ENCODE assay signal across 10 cellular contexts in genomic region chr3:50338989-50339388, GRCh38. TPM values are rescaled to one million over a fixed set of nuclear protein-coding genes. Genes with fewer than 3 reads are reported as not detected.
A peak's percentile ranks its signal among the peaks of the same experiment; 100 is the strongest.
DNase-seq lines count a peak whose midpoint lies in the region; ATAC-seq and TF ChIP-seq lines count a peak whose summit lies in the region.
"Had no signal": no experiment of that assay in that cellular context is flagged by ENCODE, and none has a peak within 500 bp of the region (broad histone marks: within the 10 kb centered on the region; RNA-seq: fewer than 3 reads in every experiment).

No MANE protein-coding gene starts in this region.

- peaks cover 4% of the 10 kb centered on the region for H3K27me3 Mint-ChIP-seq in HFFc6 (ENCODE audit: insufficient read depth)
- H3K27me3 Mint-ChIP-seq in activated naive CD8-positive, alpha-beta T cell treated with anti-CD3 and anti-CD28 coated beads, Interleukin-2, amount 50 U/mL, for 24 hours: no peaks in the 10 kb centered on the region
- peaks cover 0 to 3% (median 0%) of the 10 kb centered on the region in 5 donors for H3K27me3 Mint-ChIP-seq in naive thymus-derived CD4-positive, alpha-beta T cell

- no peaks in the 10 kb centered on the region for H3K9me3 Mint-ChIP-seq in HFFc6
- H3K9me3 Mint-ChIP-seq in activated naive CD8-positive, alpha-beta T cell treated with anti-CD3 and anti-CD28 coated beads, Interleukin-2, amount 50 U/mL, for 24 hours: no peaks in the 10 kb centered on the region
- peaks cover 0 to 3% (median 0%) of the 10 kb centered on the region in 11 donors for H3K9me3 Mint-ChIP-seq in naive thymus-derived CD4-positive, alpha-beta T cell

- H3K4me1 Mint-ChIP-seq in HFFc6 (ENCODE audit: low read depth): peaks cover 52% of the 10 kb centered on the region
- H3K4me1 Mint-ChIP-seq in activated naive CD8-positive, alpha-beta T cell treated with anti-CD3 and anti-CD28 coated beads, Interleukin-2, amount 50 U/mL, for 24 hours: peaks cover 58% of the 10 kb centered on the region
- H3K4me1 Mint-ChIP-seq in naive thymus-derived CD4-positive, alpha-beta T cell: peaks cover 30 to 74% (median 62%) of the 10 kb centered on the region in 7 donors

- intact Hi-C loops in naive thymus-derived CD4-positive, alpha-beta T cell (cut with micrococcal nuclease): no loop called here
- intact Hi-C loops in head of caudate nucleus (cut with DNase I): no loop called here

- H3K27ac ChIP-seq in naive thymus-derived CD4-positive, alpha-beta T cell (ENCODE audit: low read depth, low read length): peak overlapping the region; percentile 92
- H3K27ac ChIP-seq: SJSA1 had no signal

- peak overlapping the region; percentile 95 for H3K27ac Mint-ChIP-seq in HFFc6
- peak overlapping the region; percentile 98 for H3K27ac Mint-ChIP-seq in activated naive CD8-positive, alpha-beta T cell treated with anti-CD3 and anti-CD28 coated beads, Interleukin-2, amount 50 U/mL, for 24 hours
- peak overlapping the region; percentile 92 to 97 (median 96) for H3K27ac Mint-ChIP-seq in naive thymus-derived CD4-positive, alpha-beta T cell

- POLR2A ChIA-PET in naive thymus-derived CD4-positive, alpha-beta T cell (lab: Charles Lee): interaction anchor here (1.0 to 34.0 kb wide), 7 partner anchors 11 to 263 kb away, joined by 3 to 656 read pairs (median 3); partner anchors contain the start of genes CYB561D2, GNAI2, HYAL3 and NAA80
- POLR2A ChIA-PET in HEK293T (lab: Yijun Ruan, JAX): interaction anchor here (3.9 kb wide), 2 partner anchors 11 to 12 kb away, joined by 88 to 119 read pairs; partner anchors contain the start of genes CYB561D2, NPRL2 and TUSC2

- peaks cover 0 to 13% (median 0%) of the 10 kb centered on the region in 3 experiments for H3K36me3 ChIP-seq in naive thymus-derived CD4-positive, alpha-beta T cell (ENCODE audit: control insufficient read depth in 2 of 3, insufficient read depth in 3 of 3, low read length in 3 of 3)

- H3K4me1 ChIP-seq in naive thymus-derived CD4-positive, alpha-beta T cell (ENCODE audit: control insufficient read depth in 2 of 2, insufficient read depth in 2 of 2, low read length in 2 of 2): peaks cover 33 to 52% of the 10 kb centered on the region in 2 donors

- CTCF ChIA-PET in naive thymus-derived CD4-positive, alpha-beta T cell (lab: Charles Lee): interaction anchor here (0.7 to 1.5 kb wide), 3 partner anchors 8 to 47 kb away, joined by 3 to 4 read pairs (median 4); partner anchors contain the start of genes HYAL3, IFRD2 and NAA80
- CTCF ChIA-PET in HEK293T (lab: Yijun Ruan, JAX): interaction anchor here (0.5 to 0.6 kb wide), 2 partner anchors 80 to 488 kb away, joined by 3 read pairs; no protein-coding TSS in a partner anchor

- H3K4me3 Mint-ChIP-seq in HFFc6: peak overlapping the region; percentile 96
- H3K4me3 Mint-ChIP-seq in activated naive CD8-positive, alpha-beta T cell treated with anti-CD3 and anti-CD28 coated beads, Interleukin-2, amount 50 U/mL, for 24 hours: peak overlapping the region; percentile 98
- H3K4me3 Mint-ChIP-seq in naive thymus-derived CD4-positive, alpha-beta T cell: peak overlapping the region; percentile 92 to 97 (median 95)

- DNase-seq in AML-193 (lab: John Stamatoyannopoulos, UW) (peak; percentile 51 to 59), HFFc6 (no peak), HEK293T (ENCODE audit: extremely low spot score) (no peak), head of caudate nucleus (no peak)
- no peak for DNase-seq in activated naive CD8-positive, alpha-beta T cell treated with anti-CD3 and anti-CD28 coated beads, Interleukin-2, amount 50 U/mL, for 24 hours
- DNase-seq in naive thymus-derived CD4-positive, alpha-beta T cell: no peak
- no peak for DNase-seq in effector CD8-positive, alpha-beta T cell (lab: John Stamatoyannopoulos, UW)
- DNase-seq: posterior cingulate gyrus had no signal

- peak overlapping the region; percentile 83 for H3K4me3 ChIP-seq in naive thymus-derived CD4-positive, alpha-beta T cell (ENCODE audit: low read length)
- H3K4me3 ChIP-seq: SJSA1 had no signal

- H3K27me3 ChIP-seq in naive thymus-derived CD4-positive, alpha-beta T cell (ENCODE audit: control insufficient read depth in 2 of 2, insufficient read depth in 2 of 2, low read length in 2 of 2): no peaks in the 10 kb centered on the region
- H3K27me3 ChIP-seq: SJSA1 had no signal

- no peak for ATAC-seq in activated naive CD8-positive, alpha-beta T cell treated with anti-CD3 and anti-CD28 coated beads, Interleukin-2, amount 50 U/mL, for 24 hours
- no peak for ATAC-seq in naive thymus-derived CD4-positive, alpha-beta T cell
- ATAC-seq in HG02610 (IDR thresholded peaks at IDR 0.05; ENCODE audit: unreplicated experiment): no peak

- H3K9me3 ChIP-seq in naive thymus-derived CD4-positive, alpha-beta T cell (ENCODE audit: control insufficient read depth in 2 of 3, low read length in 3 of 3): no peaks in the 10 kb centered on the region
- H3K9me3 ChIP-seq: SJSA1 had no signal

- no peak for TF ChIP-seq CTCF in HFFc6 (IDR thresholded peaks at IDR 0.05)

- H3K36me3 Mint-ChIP-seq in HFFc6 (ENCODE audit: low read depth): peaks cover 29% of the 10 kb centered on the region
- H3K36me3 Mint-ChIP-seq in activated naive CD8-positive, alpha-beta T cell treated with anti-CD3 and anti-CD28 coated beads, Interleukin-2, amount 50 U/mL, for 24 hours (ENCODE audit: low read depth): peaks cover 44% of the 10 kb centered on the region
- H3K36me3 Mint-ChIP-seq in naive thymus-derived CD4-positive, alpha-beta T cell: peaks cover 0 to 34% (median 0%) of the 10 kb centered on the region in 5 donors

TF ChIP-seq in HEK293T, 16 proteins besides CTCF, POLR2A, EP300 and RAD21:
- TF ChIP-seq PKNOX1 (IDR thresholded peaks at IDR 0.05): no peak
- no peak for TF ChIP-seq FOXA1 (IDR thresholded peaks at IDR 0.05)
- TF ChIP-seq CTBP1 (IDR thresholded peaks at IDR 0.05; ENCODE audit: borderline replicate concordance): no peak
- no peak for TF ChIP-seq LEF1 (IDR thresholded peaks at IDR 0.05; ENCODE audit: borderline replicate concordance)
- TF ChIP-seq SUZ12 (IDR thresholded peaks at IDR 0.05): no peak
- TF ChIP-seq L3MBTL2 (conservative IDR thresholded peaks at IDR 0.05): no peak
- no peak for TF ChIP-seq BHLHE40 (IDR thresholded peaks at IDR 0.05; ENCODE audit: borderline replicate concordance)
- TF ChIP-seq HDGF (IDR thresholded peaks at IDR 0.05; ENCODE audit: borderline replicate concordance): no peak
- no peak for TF ChIP-seq FOXM1 (IDR thresholded peaks at IDR 0.05; ENCODE audit: borderline replicate concordance)

RNA-seq across cellular contexts. Expression of gene RASSF1, which starts 1.6 kb away (rescaled TPM):
- 10 to 100 TPM; 30.9 to 37.0 (median 34.1) TPM for total RNA-seq in HFFc6 (2021; fragmentation: NEBNext Ultra II Directional; extraction: Animal tissue kit (Norgen Biotek cat#: 25700))
- 100 to 1,000 TPM in 1 of 5 experiments, 10 to 100 TPM in 4; 39.4 to 105 (median 69.6) TPM for total RNA-seq in naive thymus-derived CD4-positive, alpha-beta T cell
- polyA plus RNA-seq in naive thymus-derived CD4-positive, alpha-beta T cell: 10 to 100 TPM; 32.7 to 47.9 TPM

RNA-seq across cellular contexts. Expression of gene ZMYND10, which starts 6.5 kb away (rescaled TPM):
- 1 to 10 TPM in 2 of 6 experiments, under 1 TPM in 3, not detected in 1; 0.78 to 1.3 (median 0.83) TPM for total RNA-seq in HFFc6 (2021; fragmentation: NEBNext Ultra II Directional; extraction: Animal tissue kit (Norgen Biotek cat#: 25700))
- total RNA-seq in naive thymus-derived CD4-positive, alpha-beta T cell: 1 to 10 TPM in 4 of 5 experiments, under 1 TPM in 1; 0.91 to 3.8 (median 2.8) TPM
- polyA plus RNA-seq in naive thymus-derived CD4-positive, alpha-beta T cell: under 1 TPM; 0.07 to 0.30 TPM

RNA-seq across cellular contexts. Expression of gene TUSC2, which starts 11.0 kb away (rescaled TPM):
- 10 to 100 TPM; 23.9 to 34.2 (median 26.8) TPM for total RNA-seq in HFFc6 (2021; fragmentation: NEBNext Ultra II Directional; extraction: Animal tissue kit (Norgen Biotek cat#: 25700))
- total RNA-seq in naive thymus-derived CD4-positive, alpha-beta T cell: 10 to 100 TPM; 16.8 to 25.0 (median 20.5) TPM
- 10 to 100 TPM; 38.0 to 45.5 TPM for polyA plus RNA-seq in naive thymus-derived CD4-positive, alpha-beta T cell

RNA-seq across cellular contexts. Expression of gene NPRL2, which starts 11.6 kb away (rescaled TPM):
- 10 to 100 TPM; 12.3 to 18.7 (median 17.4) TPM for total RNA-seq in HFFc6 (2021; fragmentation: NEBNext Ultra II Directional; extraction: Animal tissue kit (Norgen Biotek cat#: 25700))
- 10 to 100 TPM; 35.3 to 48.9 (median 47.7) TPM for total RNA-seq in naive thymus-derived CD4-positive, alpha-beta T cell
- polyA plus RNA-seq in naive thymus-derived CD4-positive, alpha-beta T cell: 10 to 100 TPM; 27.2 to 36.2 TPM

RNA-seq across cellular contexts. Expression of gene CYB561D2, which starts 11.7 kb away (rescaled TPM):
- 10 to 100 TPM; 20.5 to 25.2 (median 24.0) TPM for total RNA-seq in HFFc6 (2021; fragmentation: NEBNext Ultra II Directional; extraction: Animal tissue kit (Norgen Biotek cat#: 25700))
- total RNA-seq in naive thymus-derived CD4-positive, alpha-beta T cell: 10 to 100 TPM; 23.3 to 42.6 (median 32.8) TPM
- polyA plus RNA-seq in naive thymus-derived CD4-positive, alpha-beta T cell: 10 to 100 TPM; 42.4 to 52.9 TPM

Comparison
In these comparisons a context has a peak if more than half of its experiments do, and no peak if none do; other contexts are left out.
1. DNase-seq: peak in AML-193 (2 of 2); none in HFFc6 (single experiment), activated naive CD8-positive, alpha-beta T cell treated with anti-CD3 and anti-CD28 coated beads, Interleukin-2, amount 50 U/mL, for 24 hours (single experiment), naive thymus-derived CD4-positive, alpha-beta T cell (0 of 9), HEK293T (single experiment), head of caudate nucleus (0 of 42) and effector CD8-positive, alpha-beta T cell (single experiment).
2. Peak in every context shown above with its lines, with median percentiles within 50 percentile points of each other: H3K27ac Mint-ChIP-seq and H3K4me3 Mint-ChIP-seq.